In the genomic region with DNA sequence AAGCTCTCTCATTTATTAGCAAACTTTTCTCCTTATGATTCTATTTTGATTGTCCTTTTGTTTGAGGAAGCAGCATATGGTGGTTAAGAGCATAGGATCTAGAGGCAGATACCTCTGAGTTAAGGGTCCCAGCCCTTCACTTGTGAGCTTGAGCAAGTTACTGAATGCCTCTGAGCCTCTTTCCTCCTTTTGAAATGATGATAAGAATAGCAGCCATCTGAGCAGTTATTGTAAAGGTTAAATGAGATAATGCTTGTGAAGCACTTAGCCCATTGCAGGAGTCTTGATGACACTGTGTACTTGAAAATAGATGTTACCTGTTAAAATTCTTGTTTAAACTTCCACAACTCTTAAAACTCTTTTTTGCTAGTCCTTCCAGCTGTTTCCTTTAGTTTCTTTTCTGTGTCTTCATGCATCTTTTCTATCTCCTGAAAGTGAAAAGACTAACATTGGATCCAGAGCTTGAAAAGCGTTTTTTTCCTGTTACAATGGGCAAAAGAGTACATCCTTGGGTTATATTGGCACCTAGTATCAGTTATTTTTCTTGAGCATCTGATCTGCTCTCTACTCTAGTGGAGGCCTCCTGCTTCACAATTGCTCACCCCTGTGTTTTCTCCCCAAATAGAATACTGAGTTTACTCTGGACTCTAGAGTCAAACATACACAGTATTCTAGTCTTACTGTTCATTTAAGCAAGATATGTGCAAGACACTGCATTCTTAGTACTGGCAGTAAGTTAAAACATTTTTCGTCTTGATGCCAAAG, we compare ENCODE assay signal across 8 cellular contexts. TPM values are rescaled to one million over a fixed set of nuclear protein-coding genes. Genes with fewer than 3 reads are reported as not detected.
DNase-seq lines count a peak whose midpoint lies in the region; ATAC-seq and TF ChIP-seq lines count a peak whose summit lies in the region.

No MANE protein-coding gene starts in this region.

- peak overlapping the region; percentile 92 to 99 (median 97) for H3K4me3 Mint-ChIP-seq in CD8-positive, alpha-beta memory T cell
- peak overlapping the region; percentile 97 for H3K4me3 Mint-ChIP-seq in central memory CD8-positive, alpha-beta T cell
- H3K4me3 Mint-ChIP-seq in natural killer cell treated with Interleukin-12 subunit alpha and Interleukin-12 subunit beta and Interleukin-15 and Interleukin-18, amount 100 ng/mL, for 72 hours, result peak overlapping the region; percentile 85

- H3K9me3 Mint-ChIP-seq in CD8-positive, alpha-beta memory T cell, result no peaks in the 10 kb centered on the region
- H3K9me3 Mint-ChIP-seq in central memory CD8-positive, alpha-beta T cell, result no peaks in the 10 kb centered on the region
- H3K9me3 Mint-ChIP-seq in natural killer cell treated with Interleukin-12 subunit alpha and Interleukin-12 subunit beta and Interleukin-15 and Interleukin-18, amount 100 ng/mL, for 72 hours, result no peaks in the 10 kb centered on the region

- peak overlapping the region; percentile 82 for H3K4me3 ChIP-seq in CD8-positive, alpha-beta memory T cell (ENCODE audit: low read length)
- peak overlapping the region; percentile 69; the same call in 1 of the 2 replicates for H3K4me3 ChIP-seq in MM.1S (ENCODE audit: low read length)

- peaks cover 60% of the 10 kb centered on the region for H3K4me1 ChIP-seq in CD8-positive, alpha-beta memory T cell (ENCODE audit: insufficient read depth, low read length)
- H3K4me1 ChIP-seq in MM.1S (ENCODE audit: low read length) (peaks cover 9% of the 10 kb centered on the region; the same call in 1 of the 2 replicates), foreskin keratinocyte (peaks cover 26% of the 10 kb centered on the region)

- TF ChIP-seq CTCF in MM.1S (IDR thresholded peaks at IDR 0.05; ENCODE audit: low read length) (no peak), foreskin keratinocyte (conservative IDR thresholded peaks at IDR 0.05) (no peak)

- H2AFZ ChIP-seq in MM.1S (ENCODE audit: low read length), result no peak overlapping the region

- no peak for ATAC-seq in central memory CD8-positive, alpha-beta T cell (replicated peaks; ENCODE audit: extremely low read depth, poor library complexity, severe bottlenecking)
- no peak for ATAC-seq in natural killer cell treated with Interleukin-12 subunit alpha and Interleukin-12 subunit beta and Interleukin-15 and Interleukin-18, amount 100 ng/mL, for 72 hours
- ATAC-seq in foreskin keratinocyte, result no peak
- no peak for ATAC-seq in GM18868 (IDR thresholded peaks at IDR 0.05; ENCODE audit: unreplicated experiment)

- H3F3A ChIP-seq in MM.1S (ENCODE audit: insufficient read depth, low read length), result no peaks in the 10 kb centered on the region

- H3K36me3 ChIP-seq in CD8-positive, alpha-beta memory T cell (ENCODE audit: insufficient read depth, low read length), result no peaks in the 10 kb centered on the region
- H3K36me3 ChIP-seq in MM.1S (replicated peaks; ENCODE audit: insufficient read depth, low read length), result no peaks in the 10 kb centered on the region

- no peak overlapping the region for H3K27ac ChIP-seq in CD8-positive, alpha-beta memory T cell (ENCODE audit: low read depth, low read length)
- H3K27ac ChIP-seq in MM.1S (ENCODE audit: low read length) (no peak overlapping the region), foreskin keratinocyte (no peak overlapping the region)

- peaks cover 19% of the 10 kb centered on the region for H4K20me1 ChIP-seq in MM.1S (ENCODE audit: insufficient read depth, low read length)

- peaks cover 78% of the 10 kb centered on the region for H3K79me2 ChIP-seq in MM.1S (ENCODE audit: low read length)

- H3K9me2 ChIP-seq in MM.1S (replicated peaks; ENCODE audit: insufficient read depth, low read length), result no peaks in the 10 kb centered on the region

- DNase-seq in CD8-positive, alpha-beta memory T cell, result no peak
- DNase-seq in MM.1S, result no peak
- DNase-seq in central memory CD8-positive, alpha-beta T cell (ENCODE audit: low spot score in 2 of 2), result no peak
- no peak for DNase-seq in natural killer cell treated with Interleukin-12 subunit alpha and Interleukin-12 subunit beta and Interleukin-15 and Interleukin-18, amount 100 ng/mL, for 72 hours (ENCODE audit: low spot score)
- no peak for DNase-seq in mucosa of gallbladder (ENCODE audit: low spot score)
- no peak for DNase-seq in foreskin keratinocyte
- no peak for DNase-seq in GM19238 (ENCODE audit: insufficient read length, low spot score)

- peak overlapping the region; percentile 32 to 96 (median 72) for H3K27ac Mint-ChIP-seq in CD8-positive, alpha-beta memory T cell
- H3K27ac Mint-ChIP-seq in central memory CD8-positive, alpha-beta T cell (ENCODE audit: low read depth), result peak overlapping the region; percentile 6
- H3K27ac Mint-ChIP-seq in natural killer cell treated with Interleukin-12 subunit alpha and Interleukin-12 subunit beta and Interleukin-15 and Interleukin-18, amount 100 ng/mL, for 72 hours, result peak overlapping the region; percentile 86 to 92

- H3K9me3 ChIP-seq in CD8-positive, alpha-beta memory T cell (ENCODE audit: low read length), result no peaks in the 10 kb centered on the region
- no peaks in the 10 kb centered on the region for H3K9me3 ChIP-seq in MM.1S (replicated peaks; ENCODE audit: insufficient read depth, low read length)

- H3K27me3 Mint-ChIP-seq in CD8-positive, alpha-beta memory T cell, result no peaks in the 10 kb centered on the region
- H3K27me3 Mint-ChIP-seq in central memory CD8-positive, alpha-beta T cell, result no peaks in the 10 kb centered on the region
- H3K27me3 Mint-ChIP-seq in natural killer cell treated with Interleukin-12 subunit alpha and Interleukin-12 subunit beta and Interleukin-15 and Interleukin-18, amount 100 ng/mL, for 72 hours, result no peaks in the 10 kb centered on the region

- peak overlapping the region; percentile 54 for H3K4me2 ChIP-seq in MM.1S (ENCODE audit: low read depth, low read length)

- no peak overlapping the region for H3K9ac ChIP-seq in MM.1S (ENCODE audit: low read length)

- peaks cover 58 to 80% (median 71%) of the 10 kb centered on the region in 3 donors for H3K4me1 Mint-ChIP-seq in CD8-positive, alpha-beta memory T cell
- H3K4me1 Mint-ChIP-seq in central memory CD8-positive, alpha-beta T cell, result peaks cover 51% of the 10 kb centered on the region
- H3K4me1 Mint-ChIP-seq in natural killer cell treated with Interleukin-12 subunit alpha and Interleukin-12 subunit beta and Interleukin-15 and Interleukin-18, amount 100 ng/mL, for 72 hours (ENCODE audit: low read depth in 2 of 2), result peaks cover 28 to 38% of the 10 kb centered on the region in 2 donors

- CTCF ChIA-PET in CD8-positive, alpha-beta memory T cell (lab: Charles Lee), result no interaction called here

- H3K36me3 Mint-ChIP-seq in CD8-positive, alpha-beta memory T cell, result peaks cover 0 to 16% (median 0%) of the 10 kb centered on the region in 3 donors
- H3K36me3 Mint-ChIP-seq in central memory CD8-positive, alpha-beta T cell (ENCODE audit: insufficient read depth), result peaks cover 16% of the 10 kb centered on the region
- H3K36me3 Mint-ChIP-seq in natural killer cell treated with Interleukin-12 subunit alpha and Interleukin-12 subunit beta and Interleukin-15 and Interleukin-18, amount 100 ng/mL, for 72 hours, result peaks cover 46% of the 10 kb centered on the region

- H3K27me3 ChIP-seq in CD8-positive, alpha-beta memory T cell (ENCODE audit: insufficient read depth, low read length, poor library complexity, severe bottlenecking), result no peaks in the 10 kb centered on the region
- H3K27me3 ChIP-seq in MM.1S (replicated peaks; ENCODE audit: insufficient read depth, low read length) (no peaks in the 10 kb centered on the region), foreskin keratinocyte (no peaks in the 10 kb centered on the region)

- POLR2A ChIA-PET in CD8-positive, alpha-beta memory T cell (lab: Charles Lee), result interaction anchor here (0.7 kb wide), 1 partner anchor 153 kb away, joined by 3 read pairs; no protein-coding TSS in a partner anchor

RNA-seq across cellular contexts. Expression of gene HIF1A, which starts 3.1 kb away (rescaled TPM):
- 100 to 1,000 TPM; 130 to 139 TPM for total RNA-seq in CD8-positive, alpha-beta memory T cell
- polyA plus RNA-seq in CD8-positive, alpha-beta memory T cell, result 49.6 TPM
- 100 to 1,000 TPM; 452 to 579 TPM for total RNA-seq in natural killer cell treated with Interleukin-12 subunit alpha and Interleukin-12 subunit beta and Interleukin-15 and Interleukin-18, amount 100 ng/mL, for 72 hours
- total RNA-seq in mucosa of gallbladder (181 TPM), foreskin keratinocyte (122 and 130 TPM in 2 replicates)
- polyA plus RNA-seq in foreskin keratinocyte, result 20.3 and 27.4 TPM in 2 replicates

Comparison
In these comparisons a context has a peak if more than half of its experiments do, and no peak if none do; other contexts are left out.
1. H3K27ac Mint-ChIP-seq: peak in every context shown above with its lines; median percentile 89 in natural killer cell treated with Interleukin-12 subunit alpha and Interleukin-12 subunit beta and Interleukin-15 and Interleukin-18, amount 100 ng/mL, for 72 hours; 72 in CD8-positive, alpha-beta memory T cell; 6 in central memory CD8-positive, alpha-beta T cell.